Comparison of ENCODE assay signal across 22 cellular contexts in the genomic region with DNA sequence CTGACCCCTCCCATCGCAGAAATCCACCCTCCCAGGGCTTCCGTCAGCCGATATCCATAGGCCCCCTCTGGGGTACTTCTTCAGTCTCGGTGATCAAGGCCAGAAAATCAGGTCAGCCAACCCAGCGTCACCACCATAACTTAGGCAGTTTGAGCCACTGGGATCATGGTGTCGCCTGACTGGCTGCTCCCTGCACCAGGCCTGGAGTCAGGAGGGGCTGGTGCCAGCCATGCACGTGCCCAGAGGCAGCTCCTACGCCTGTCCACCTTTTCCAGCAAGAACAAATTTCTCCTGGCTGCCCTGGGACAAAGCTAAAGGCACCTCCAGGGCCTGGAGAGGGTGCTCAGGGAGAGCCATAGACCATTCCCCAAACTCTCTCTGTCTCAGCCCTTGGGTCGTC. TPM values are rescaled to one million over a fixed set of nuclear protein-coding genes. Genes with fewer than 3 reads are reported as not detected.
"Had no signal": no experiment of that assay in that cellular context is flagged by ENCODE, and none has a peak within 500 bp of the region (broad histone marks: within the 10 kb centered on the region; RNA-seq: fewer than 3 reads in every experiment).

No MANE protein-coding gene starts in this region.

- H3K9me3 ChIP-seq: prostate gland, transverse colon had no signal

- H3K4me1 ChIP-seq: prostate gland had no signal

- H3K9me3 Mint-ChIP-seq: activated T-helper 17 cell treated with anti-CD3 and anti-CD28 coated beads, Interleukin-2, amount 50 U/mL, for 72 hours; naive B cell; T-cell had no signal

- H3K36me3 ChIP-seq: prostate gland had no signal

- ATAC-seq: left lobe of liver; right cardiac atrium; stimulated activated naive CD8-positive, alpha-beta T cell treated with anti-CD3 and anti-CD28 coated beads, Interleukin-15, Interleukin-2, amounts not matched to agents 100 U/mL and 50 U/mL, for 24 hours; T-cell had no signal

- H3K27ac ChIP-seq: prostate gland, transverse colon had no signal

- H3K36me3 Mint-ChIP-seq: naive B cell had no signal

- H3K4me1 Mint-ChIP-seq: activated T-helper 17 cell treated with anti-CD3 and anti-CD28 coated beads, Interleukin-2, amount 50 U/mL, for 72 hours; naive B cell; T-cell had no signal

- H3K4me3 Mint-ChIP-seq: activated T-helper 17 cell treated with anti-CD3 and anti-CD28 coated beads, Interleukin-2, amount 50 U/mL, for 72 hours; T-cell had no signal

- H3K4me3 ChIP-seq: prostate gland, transverse colon had no signal

- H3K27me3 ChIP-seq: transverse colon had no signal

- DNase-seq: activated CD4-positive, alpha-beta T cell treated with anti-CD3 and anti-CD28 coated beads for 1 hour; activated CD4-positive, alpha-beta T cell treated with anti-CD3 and anti-CD28 coated beads, Interleukin-2, amount 50 U/mL, for 48 hours; activated naive CD4-positive, alpha-beta T cell treated with Interleukin-2 at 50 U/mL for 16 hours; anterior cingulate cortex; cerebellar nuclear complex; dermis blood vessel endothelial cell; erythroblast; islet precursor cell; naive B cell; occipital lobe; stimulated activated CD4-positive, alpha-beta T cell treated with anti-CD3 and anti-CD28 coated beads, Interleukin-4, amount 100 ng/mL, for 24 hours; stimulated activated naive CD8-positive, alpha-beta T cell treated with anti-CD3 and anti-CD28 coated beads, Interleukin-15, Interleukin-2, amounts not matched to agents 100 U/mL and 50 U/mL, for 24 hours; T1000; transverse colon had no signal

- H3K27ac Mint-ChIP-seq: activated T-helper 17 cell treated with anti-CD3 and anti-CD28 coated beads, Interleukin-2, amount 50 U/mL, for 72 hours; T-cell had no signal

- FAIRE-seq: small intestine had no signal

- H3K27me3 Mint-ChIP-seq: activated T-helper 17 cell treated with anti-CD3 and anti-CD28 coated beads, Interleukin-2, amount 50 U/mL, for 72 hours; naive B cell; T-cell had no signal

RNA-seq across cellular contexts. Expression of gene CTRC, which starts 4.8 kb away (rescaled TPM):
- total RNA-seq: activated T-helper 17 cell treated with anti-CD3 and anti-CD28 coated beads, Interleukin-2, amount 50 U/mL, for 72 hours; dermis blood vessel endothelial cell; lung microvascular endothelial cell; occipital lobe; prostate gland had no signal
- polyA plus RNA-seq: right cardiac atrium had no signal

RNA-seq across cellular contexts. Expression of gene CELA2A, which starts 23.1 kb away (rescaled TPM):
- total RNA-seq: activated T-helper 17 cell treated with anti-CD3 and anti-CD28 coated beads, Interleukin-2, amount 50 U/mL, for 72 hours; dermis blood vessel endothelial cell; lung microvascular endothelial cell; mononuclear cell; occipital lobe; right cardiac atrium; transverse colon had no signal
- polyA plus RNA-seq: right cardiac atrium had no signal

RNA-seq across cellular contexts. Expression of gene CELA2B, which starts 42.4 kb away (rescaled TPM):
- total RNA-seq: activated T-helper 17 cell treated with anti-CD3 and anti-CD28 coated beads, Interleukin-2, amount 50 U/mL, for 72 hours; dermis blood vessel endothelial cell; lung microvascular endothelial cell; mononuclear cell; occipital lobe; right cardiac atrium; transverse colon had no signal
- polyA plus RNA-seq: right cardiac atrium, small intestine had no signal
